In genomic region chr19:54162241-54162805, GRCh38 we compare ENCODE assay signal across 8 cellular contexts. TPM values are rescaled to one million over a fixed set of nuclear protein-coding genes. Genes with fewer than 3 reads are reported as not detected.
DNase-seq lines count a peak whose midpoint lies in the region; FAIRE-seq and TF ChIP-seq lines count a peak whose summit lies in the region.

No MANE protein-coding gene starts in this region.

- no peak for TF ChIP-seq CTCF in GM12864 (IDR thresholded peaks at IDR 0.05; ENCODE audit: low read depth, low read length, missing control alignments)
- no peak for TF ChIP-seq CTCF in endothelial cell (IDR thresholded peaks at IDR 0.05; ENCODE audit: unreplicated experiment)

- peaks cover 33% of the 10 kb centered on the region for H3K27me3 Mint-ChIP-seq in endothelial cell (ENCODE audit: unreplicated experiment)

- no peaks in the 10 kb centered on the region for H3K27me3 ChIP-seq in mononuclear cell (ENCODE audit: insufficient read depth, low read length)

- H3K4me3 ChIP-seq in GM12864 (ENCODE audit: low read depth, low read length) = peak overlapping the region; percentile 47; the same call in 1 of the 2 replicates
- H3K4me3 ChIP-seq in mononuclear cell (ENCODE audit: low read length) = peak overlapping the region; percentile 15

- peaks cover 63% of the 10 kb centered on the region for H3K4me1 ChIP-seq in mononuclear cell (ENCODE audit: insufficient read depth, low read length)

- H3K9me3 Mint-ChIP-seq in endothelial cell (ENCODE audit: unreplicated experiment) = no peaks in the 10 kb centered on the region

- DNase-seq in GM12864 (ENCODE audit: low read depth) (peak; percentile 29), NCI-H774 (lab: John Stamatoyannopoulos, UW) (peak; percentile 74), endothelial cell (ENCODE audit: low spot score) (peak; percentile 76), RCC 7860 (ENCODE audit: low spot score) (no peak), NCI-H524 treated with DMSO at 0.1 percent for 48 hours (lab: John Stamatoyannopoulos, UW) (no peak)
- peak; percentile 91 for DNase-seq in activated CD8-positive, alpha-beta memory T cell treated with anti-CD3 and anti-CD28 coated beads for 24 hours
- DNase-seq in stimulated activated CD8-positive, alpha-beta memory T cell treated with anti-CD3 and anti-CD28 coated beads, Interleukin-2, amount 100 ng/mL, for 48 hours (ENCODE audit: low read depth in 2 of 2) = peak; percentile 73 to 77

- peaks cover 16% of the 10 kb centered on the region for H3K36me3 Mint-ChIP-seq in endothelial cell (ENCODE audit: low read depth, unreplicated experiment)

- no peaks in the 10 kb centered on the region for H3K9me3 ChIP-seq in mononuclear cell (ENCODE audit: low read depth, low read length)

- no peak overlapping the region for H3K27ac Mint-ChIP-seq in endothelial cell (ENCODE audit: unreplicated experiment)

- FAIRE-seq in RCC 7860 (lab: Jason Lieb, UNC) = no peak

- peak overlapping the region; percentile 91 for H3K4me3 Mint-ChIP-seq in endothelial cell (ENCODE audit: unreplicated experiment)

- H3K4me1 Mint-ChIP-seq in endothelial cell (ENCODE audit: unreplicated experiment) = peaks cover 15% of the 10 kb centered on the region

RNA-seq across cellular contexts. Expression of gene LENG1, which starts 2.8 kb away (rescaled TPM):
- total RNA-seq in endothelial cell (ENCODE audit: unreplicated experiment) (3.4 TPM), mononuclear cell (11.9 TPM)

RNA-seq across cellular contexts. Expression of gene TMC4, which starts 10.6 kb away (rescaled TPM):
- total RNA-seq in endothelial cell (ENCODE audit: unreplicated experiment) = 2.6 TPM
- 0.31 TPM for total RNA-seq in mononuclear cell

RNA-seq across cellular contexts. Expression of gene CNOT3, which starts 24.8 kb away (rescaled TPM):
- total RNA-seq in endothelial cell (ENCODE audit: unreplicated experiment) = 62.2 TPM
- total RNA-seq in mononuclear cell = 8.1 TPM

RNA-seq across cellular contexts. Expression of gene MBOAT7, which starts 27.1 kb away (rescaled TPM):
- total RNA-seq in endothelial cell (ENCODE audit: unreplicated experiment) = 203 TPM
- total RNA-seq in mononuclear cell = 30.3 TPM

RNA-seq across cellular contexts. Expression of gene TSEN34, which starts 28.8 kb away (rescaled TPM):
- total RNA-seq in endothelial cell (ENCODE audit: unreplicated experiment) (27.8 TPM), mononuclear cell (15.5 TPM)

Comparison
In these comparisons a context has a peak if more than half of its experiments do, and no peak if none do; other contexts are left out.
1. DNase-seq: peak in GM12864 (single experiment), NCI-H774 (single experiment), activated CD8-positive, alpha-beta memory T cell treated with anti-CD3 and anti-CD28 coated beads for 24 hours (single experiment), endothelial cell (single experiment) and stimulated activated CD8-positive, alpha-beta memory T cell treated with anti-CD3 and anti-CD28 coated beads, Interleukin-2, amount 100 ng/mL, for 48 hours (2 of 2); none in RCC 7860 (single experiment) and NCI-H524 treated with DMSO at 0.1 percent for 48 hours (single experiment).